ENCODE assay signal across 13 cellular contexts in genomic region chr2:179995735-179996134, GRCh38. TPM values are rescaled to one million over a fixed set of nuclear protein-coding genes. Genes with fewer than 3 reads are reported as not detected.
DNase-seq lines count a peak whose midpoint lies in the region; ATAC-seq and TF ChIP-seq lines count a peak whose summit lies in the region.
"Had no signal": no experiment of that assay in that cellular context is flagged by ENCODE, and none has a peak within 500 bp of the region (broad histone marks: within the 10 kb centered on the region; RNA-seq: fewer than 3 reads in every experiment).

No MANE protein-coding gene starts in this region.

- peak overlapping the region; percentile 30 for H3K27ac Mint-ChIP-seq in activated naive CD4-positive, alpha-beta T cell treated with anti-CD3 and anti-CD28 coated beads, Interleukin-2, amount 50 U/mL, for 24 hours
- peak overlapping the region; percentile 82 for H3K27ac Mint-ChIP-seq in GM23338
- H3K27ac Mint-ChIP-seq in stimulated activated naive CD8-positive, alpha-beta T cell treated with anti-CD3 and anti-CD28 coated beads, Interleukin-15, amount 100 ng/mL, for 72 hours: peak overlapping the region in 1 of 2 donors; percentile 75

- ATAC-seq in GM23338: peak; percentile 47
- ATAC-seq in stimulated activated naive CD8-positive, alpha-beta T cell treated with anti-CD3 and anti-CD28 coated beads, Interleukin-15, amount 100 ng/mL, for 72 hours: peak; percentile 92
- ATAC-seq: gastrocnemius medialis had no signal

- H2AFZ ChIP-seq in GM23338 (no peak overlapping the region), Loucy (ENCODE audit: low read length) (no peak overlapping the region)

- H4K20me1 ChIP-seq in GM23338 (replicated peaks; ENCODE audit: insufficient read depth) (no peaks in the 10 kb centered on the region; the same call in 1 of the 2 replicates), Loucy (ENCODE audit: insufficient read depth, low read length, poor library complexity, severe bottlenecking) (peaks cover 51% of the 10 kb centered on the region)

- DNase-seq in activated naive CD4-positive, alpha-beta T cell treated with Interleukin-2 at 50 U/mL for 16 hours: no peak
- DNase-seq in GM23338 (ENCODE audit: low spot score) (no peak), NCI-H1105 treated with DMSO at 0.1 percent for 48 hours (lab: John Stamatoyannopoulos, UW) (no peak), RPMI8226 (no peak), BE2C (no peak)
- DNase-seq in stimulated activated naive CD8-positive, alpha-beta T cell treated with anti-CD3 and anti-CD28 coated beads, Interleukin-15, amount 100 ng/mL, for 72 hours: peak in 1 of 2 donors; percentile 14
- DNase-seq: brain microvascular endothelial cell; effector memory CD4-positive, alpha-beta T cell; gastrocnemius medialis; retina; stimulated activated CD4-positive, alpha-beta T cell treated with anti-CD3 and anti-CD28 coated beads, Interleukin-1b, Interleukin-23, amount 100 ng/mL, for 48 hours had no signal

- H3K9me2 ChIP-seq in GM23338 (ENCODE audit: insufficient read depth): no peaks in the 10 kb centered on the region
- no peaks in the 10 kb centered on the region for H3K9me2 ChIP-seq in Loucy (replicated peaks; ENCODE audit: low read depth, low read length)

- no peak overlapping the region for H3K4me3 Mint-ChIP-seq in activated naive CD4-positive, alpha-beta T cell treated with anti-CD3 and anti-CD28 coated beads, Interleukin-2, amount 50 U/mL, for 24 hours
- no peak overlapping the region for H3K4me3 Mint-ChIP-seq in GM23338
- peak overlapping the region in 1 of 2 donors; percentile 45 for H3K4me3 Mint-ChIP-seq in stimulated activated naive CD8-positive, alpha-beta T cell treated with anti-CD3 and anti-CD28 coated beads, Interleukin-15, amount 100 ng/mL, for 72 hours

- no peak overlapping the region for H3K4me2 ChIP-seq in GM23338
- H3K4me2 ChIP-seq in Loucy (ENCODE audit: low read depth, low read length, poor library complexity, severe bottlenecking): peak overlapping the region; percentile 29

- H3K79me2 ChIP-seq in GM23338 (replicated peaks; ENCODE audit: insufficient read depth) (peaks cover 81% of the 10 kb centered on the region), Loucy (ENCODE audit: insufficient read depth, low read length) (peaks cover 78% of the 10 kb centered on the region)

- H3K27me3 Mint-ChIP-seq in activated naive CD4-positive, alpha-beta T cell treated with anti-CD3 and anti-CD28 coated beads, Interleukin-2, amount 50 U/mL, for 24 hours: no peaks in the 10 kb centered on the region
- peaks cover 4% of the 10 kb centered on the region for H3K27me3 Mint-ChIP-seq in GM23338 (ENCODE audit: insufficient read depth, low read depth, poor library complexity)
- H3K27me3 Mint-ChIP-seq in stimulated activated naive CD8-positive, alpha-beta T cell treated with anti-CD3 and anti-CD28 coated beads, Interleukin-15, amount 100 ng/mL, for 72 hours: no peaks in the 10 kb centered on the region

- no peak overlapping the region for H3K9ac ChIP-seq in Loucy (ENCODE audit: low read depth, low read length, poor library complexity, severe bottlenecking)

- no peaks in the 10 kb centered on the region for H3K9me3 Mint-ChIP-seq in activated naive CD4-positive, alpha-beta T cell treated with anti-CD3 and anti-CD28 coated beads, Interleukin-2, amount 50 U/mL, for 24 hours
- no peaks in the 10 kb centered on the region for H3K9me3 Mint-ChIP-seq in GM23338
- H3K9me3 Mint-ChIP-seq in stimulated activated naive CD8-positive, alpha-beta T cell treated with anti-CD3 and anti-CD28 coated beads, Interleukin-15, amount 100 ng/mL, for 72 hours: no peaks in the 10 kb centered on the region

- no peak overlapping the region for H3K27ac ChIP-seq in GM23338 (ENCODE audit: low read depth)
- H3K27ac ChIP-seq: brain microvascular endothelial cell, gastrocnemius medialis had no signal

- no peaks in the 10 kb centered on the region for H3K27me3 ChIP-seq in GM23338 (ENCODE audit: insufficient read depth)
- H3K27me3 ChIP-seq in Loucy (ENCODE audit: insufficient read depth, low read length, poor library complexity, severe bottlenecking): no peaks in the 10 kb centered on the region
- no peaks in the 10 kb centered on the region for H3K27me3 ChIP-seq in BE2C
- H3K27me3 ChIP-seq: brain microvascular endothelial cell, gastrocnemius medialis had no signal

- H3K4me1 ChIP-seq in GM23338 (ENCODE audit: insufficient read depth) (no peaks in the 10 kb centered on the region; the same call in 1 of the 2 replicates), Loucy (ENCODE audit: insufficient read depth, low read length, poor library complexity, severe bottlenecking) (peaks cover 30% of the 10 kb centered on the region), BE2C (no peaks in the 10 kb centered on the region)

- H3K4me3 ChIP-seq in GM23338 (no peak overlapping the region), Loucy (ENCODE audit: low read length, poor library complexity, severe bottlenecking) (no peak overlapping the region), BE2C (ENCODE audit: low read depth, low read length) (no peak overlapping the region)
- H3K4me3 ChIP-seq: gastrocnemius medialis had no signal

- H3K36me3 ChIP-seq in GM23338 (ENCODE audit: insufficient read depth) (peaks cover 5% of the 10 kb centered on the region; the same call in 1 of the 2 replicates), Loucy (ENCODE audit: insufficient read depth, low read length) (peaks cover 17% of the 10 kb centered on the region; the same call in 1 of the 2 replicates), BE2C (peaks cover 3% of the 10 kb centered on the region; the same call in 1 of the 2 replicates)

- H3K4me1 Mint-ChIP-seq in activated naive CD4-positive, alpha-beta T cell treated with anti-CD3 and anti-CD28 coated beads, Interleukin-2, amount 50 U/mL, for 24 hours: peaks cover 82% of the 10 kb centered on the region
- peaks cover 34% of the 10 kb centered on the region for H3K4me1 Mint-ChIP-seq in GM23338
- H3K4me1 Mint-ChIP-seq in stimulated activated naive CD8-positive, alpha-beta T cell treated with anti-CD3 and anti-CD28 coated beads, Interleukin-15, amount 100 ng/mL, for 72 hours: peaks cover 41% of the 10 kb centered on the region

- peaks cover 10% of the 10 kb centered on the region for H3K36me3 Mint-ChIP-seq in activated naive CD4-positive, alpha-beta T cell treated with anti-CD3 and anti-CD28 coated beads, Interleukin-2, amount 50 U/mL, for 24 hours
- peaks cover 15% of the 10 kb centered on the region for H3K36me3 Mint-ChIP-seq in GM23338 (ENCODE audit: low read depth)

- H3K9me3 ChIP-seq in Loucy (ENCODE audit: insufficient read depth, low read depth, low read length) (no peaks in the 10 kb centered on the region), BE2C (no peaks in the 10 kb centered on the region)
- H3K9me3 ChIP-seq: gastrocnemius medialis had no signal

- H3F3A ChIP-seq in GM23338 (replicated peaks; ENCODE audit: low read depth) (no peaks in the 10 kb centered on the region), Loucy (ENCODE audit: low read depth) (no peaks in the 10 kb centered on the region)

- TF ChIP-seq CTCF in GM23338 (conservative IDR thresholded peaks at IDR 0.05; ENCODE audit: low read depth in 2 of 2): no peak
- no peak for TF ChIP-seq CTCF in Loucy (conservative IDR thresholded peaks at IDR 0.05; ENCODE audit: low read length)
- no peak for TF ChIP-seq CTCF in BE2C (IDR thresholded peaks at IDR 0.05; ENCODE audit: low read depth, low read length)

TF ChIP-seq in GM23338, 12 proteins besides CTCF, POLR2A, EP300 and RAD21:
- TF ChIP-seq JUNB (IDR thresholded peaks at IDR 0.05; ENCODE audit: unreplicated experiment): no peak
TF ChIP-seq in GM23338: peak in this region for 0.

RNA-seq across cellular contexts. Expression of gene CWC22, which starts 11.4 kb away (rescaled TPM):
- 31.5 and 36.0 TPM in 2 replicates for total RNA-seq in GM23338 (2014; rRNA removed; shearing (Covaris generic))
- polyA plus RNA-seq in GM23338 (2016; fragmentation: Nextera tagmentation; extraction: Ambion mirVana): 29.0 and 38.3 TPM in 2 replicates
- polyA plus RNA-seq in BE2C (2012; ENCODE audit: insufficient read depth, insufficient read length, low read depth): 7.8 TPM
